ENCODE assay signal across 8 cellular contexts in the genomic region with DNA sequence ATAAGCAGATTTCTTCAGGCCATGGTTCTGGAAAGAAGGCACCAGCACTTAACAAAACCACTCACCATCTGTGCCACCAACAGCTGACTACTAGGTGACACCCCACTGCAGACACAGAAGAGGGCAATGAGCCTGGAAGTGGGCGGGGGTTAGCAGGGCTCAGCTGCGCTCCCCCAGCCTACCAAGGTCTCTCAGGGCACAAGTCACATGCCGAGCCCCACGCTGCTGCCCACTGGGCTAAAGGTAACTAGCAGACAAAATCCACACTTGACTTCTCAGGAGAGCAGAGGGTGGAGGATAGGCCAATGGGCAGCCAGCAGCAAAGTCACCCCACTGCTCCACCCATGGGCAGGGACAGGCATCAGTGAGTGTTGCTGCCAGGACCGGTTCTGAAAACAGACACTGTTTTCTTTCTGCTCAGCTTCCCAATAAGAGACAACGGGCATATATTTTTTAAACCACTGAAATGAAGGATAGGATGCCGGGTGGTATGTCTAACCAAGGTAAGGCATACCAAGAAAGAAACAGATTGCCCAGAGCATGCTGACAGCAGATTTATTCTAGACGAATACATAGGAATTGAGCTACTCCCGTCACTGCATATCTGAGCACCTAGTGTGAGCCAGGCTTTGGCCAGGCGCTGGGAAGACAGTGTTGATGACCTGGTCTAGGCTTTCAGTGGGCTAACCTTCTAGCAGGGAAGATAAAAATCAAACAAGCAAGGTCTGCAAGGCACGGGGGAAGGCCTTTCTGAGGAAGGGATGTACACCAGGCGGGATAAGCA. TPM values are rescaled to one million over a fixed set of nuclear protein-coding genes. Genes with fewer than 3 reads are reported as not detected.
DNase-seq lines count a peak whose midpoint lies in the region; ATAC-seq and TF ChIP-seq lines count a peak whose summit lies in the region.

No MANE protein-coding gene starts in this region.

- H3K9me3 ChIP-seq in transverse colon, result no peaks in the 10 kb centered on the region
- H3K9me3 ChIP-seq in testis, result no peaks in the 10 kb centered on the region

- no peaks in the 10 kb centered on the region for H3K9me3 Mint-ChIP-seq in activated T-helper 17 cell treated with anti-CD3 and anti-CD28 coated beads, Interleukin-2, amount 50 U/mL, for 72 hours

- H3K4me1 Mint-ChIP-seq in activated T-helper 17 cell treated with anti-CD3 and anti-CD28 coated beads, Interleukin-2, amount 50 U/mL, for 72 hours, result peaks cover 12% of the 10 kb centered on the region

- peaks cover 0 to 51% (median 24%) of the 10 kb centered on the region in 4 donors for H3K4me1 ChIP-seq in transverse colon
- H3K4me1 ChIP-seq in testis, result peaks cover 12% of the 10 kb centered on the region

- no peaks in the 10 kb centered on the region for H3K36me3 ChIP-seq in transverse colon
- H3K36me3 ChIP-seq in testis (ENCODE audit: low read depth, missing control alignments), result no peaks in the 10 kb centered on the region

- peaks cover 8% of the 10 kb centered on the region for H3K36me3 Mint-ChIP-seq in activated T-helper 17 cell treated with anti-CD3 and anti-CD28 coated beads, Interleukin-2, amount 50 U/mL, for 72 hours (ENCODE audit: low read depth)

- TF ChIP-seq POLR2A in transverse colon (IDR thresholded peaks at IDR 0.05) (peak; percentile 22), testis (IDR thresholded peaks at IDR 0.05) (no peak)

- H3K4me3 Mint-ChIP-seq in activated T-helper 17 cell treated with anti-CD3 and anti-CD28 coated beads, Interleukin-2, amount 50 U/mL, for 72 hours, result no peak overlapping the region

- H3K4me3 ChIP-seq in transverse colon, result no peak overlapping the region
- no peak overlapping the region for H3K4me3 ChIP-seq in testis

- peak; percentile 60 for ATAC-seq in GM18520 (IDR thresholded peaks at IDR 0.05; ENCODE audit: unreplicated experiment)
- peak; percentile 54 for ATAC-seq in HG02981 (IDR thresholded peaks at IDR 0.05; ENCODE audit: unreplicated experiment)
- ATAC-seq in SK-N-SH treated with all-trans-retinoic acid at 6 μM for 48 hours, result peak; percentile 21; the same call in 1 of the 3 replicates
- no peak for ATAC-seq in activated T-helper 17 cell treated with anti-CD3 and anti-CD28 coated beads, Interleukin-2, amount 50 U/mL, for 72 hours (replicated peaks)

- H3K27ac ChIP-seq in transverse colon (peak overlapping the region in 3 of 4 donors; percentile 51 to 73 (median 53)), testis (no peak overlapping the region)

- in situ Hi-C loops in transverse colon (cut with MboI; ENCODE audit: low pct_ligation_motif_present in 1 of 4, low pct_unique_long_range_greater_than_20kb in 1 of 4, low sequenced_read_pairs in 3 of 4), result no loop called here

- no peaks in the 10 kb centered on the region for H3K27me3 Mint-ChIP-seq in activated T-helper 17 cell treated with anti-CD3 and anti-CD28 coated beads, Interleukin-2, amount 50 U/mL, for 72 hours

- 52 to 64% methylated on average over 5 to 12 of the region's 12 CpGs for WGBS in transverse colon (ENCODE audit: low coverage in 1 of 2), 2 donors
- WGBS in testis, 2 donors, result 75 to 86% methylated on average over 8 to 12 of the region's 12 CpGs

- H3K27ac Mint-ChIP-seq in activated T-helper 17 cell treated with anti-CD3 and anti-CD28 coated beads, Interleukin-2, amount 50 U/mL, for 72 hours, result no peak overlapping the region

- intact Hi-C loops in transverse colon (cut with DNase I; ENCODE audit: low total_unique reads) (no loop called here), testis (cut with DNase I; ENCODE audit: low total_unique reads) (no loop called here)

- DNase-seq in hypothalamus (lab: John Stamatoyannopoulos, UW), result peak in 42 of 51 donors; percentile 4 to 85 (median 54)
- DNase-seq in transverse colon, result peak; percentile 44
- DNase-seq in testis, result no peak
- no peak for DNase-seq in T1000 (lab: John Stamatoyannopoulos, UW)

- TF ChIP-seq CTCF in transverse colon (IDR thresholded peaks at IDR 0.05), result no peak
- no peak for TF ChIP-seq CTCF in testis (IDR thresholded peaks at IDR 0.05)

- TF ChIP-seq EP300 in transverse colon (IDR thresholded peaks at IDR 0.05; ENCODE audit: low read depth), result no peak

- H3K27me3 ChIP-seq in transverse colon (no peaks in the 10 kb centered on the region), testis (no peaks in the 10 kb centered on the region)

TF ChIP-seq in SK-N-SH treated with all-trans-retinoic acid at 6 μM for 48 hours, 23 proteins besides CTCF, POLR2A, EP300 and RAD21:
- TF ChIP-seq ARNTL (CRISPR knock-in tag; IDR thresholded peaks at IDR 0.05; ENCODE audit: borderline replicate concordance, low read depth), result no peak
- TF ChIP-seq ZNF565 (CRISPR knock-in tag; conservative IDR thresholded peaks at IDR 0.05; ENCODE audit: low read depth), result no peak

RNA-seq across cellular contexts. Expression of a gene that starts 20.1 kb away (rescaled TPM):
- 10 to 100 TPM; 20.6 to 50.0 (median 40.0) TPM for total RNA-seq in transverse colon
- 10 to 100 TPM; 31.6 to 59.8 TPM for total RNA-seq in testis
- polyA plus RNA-seq in testis (ENCODE audit: insufficient read depth, low read depth, low replicate concordance), result 81.8 TPM
- total RNA-seq in activated T-helper 17 cell treated with anti-CD3 and anti-CD28 coated beads, Interleukin-2, amount 50 U/mL, for 72 hours, result 10 to 100 TPM; 13.2 to 22.2 TPM

Comparison
In these comparisons a context has a peak if more than half of its experiments do, and no peak if none do; other contexts are left out.
1. DNase-seq: peak in hypothalamus (42 of 51) and transverse colon (single experiment); none in testis (single experiment) and T1000 (single experiment).
2. H3K27ac ChIP-seq: peak in transverse colon (3 of 4); none in testis (0 of 2).